9 cellular contexts compared by ENCODE assay signal in genomic region chr4:119026662-119027444, GRCh38.
DNase-seq lines count a peak whose midpoint lies in the region; ATAC-seq lines count a peak whose summit lies in the region.
"Had no signal": no experiment of that assay in that cellular context is flagged by ENCODE, and none has a peak within 500 bp of the region (broad histone marks: within the 10 kb centered on the region; RNA-seq: fewer than 3 reads in every experiment).

No MANE protein-coding gene starts in this region.

- H3K27ac Mint-ChIP-seq in activated T-helper 2 cell treated with anti-CD3 and anti-CD28 coated beads, Interferon-gamma antibody, Interleukin-2, Interleukin-4, amounts not matched to agents 10 μg/mL and 5 μg/mL and 100 μg/mL, durations not matched to agents 14 hours and 24 hours and 36 hours = no peak overlapping the region

- ATAC-seq in sciatic nerve (peak; percentile 91), GM19324 (IDR thresholded peaks at IDR 0.05; ENCODE audit: low FRiP score, unreplicated experiment) (no peak)

- no peaks in the 10 kb centered on the region for H3K36me3 Mint-ChIP-seq in activated T-helper 2 cell treated with anti-CD3 and anti-CD28 coated beads, Interferon-gamma antibody, Interleukin-2, Interleukin-4, amounts not matched to agents 10 μg/mL and 5 μg/mL and 100 μg/mL, durations not matched to agents 14 hours and 24 hours and 36 hours (ENCODE audit: low read depth)

- peaks cover 6% of the 10 kb centered on the region for H3K27me3 Mint-ChIP-seq in activated T-helper 2 cell treated with anti-CD3 and anti-CD28 coated beads, Interferon-gamma antibody, Interleukin-2, Interleukin-4, amounts not matched to agents 10 μg/mL and 5 μg/mL and 100 μg/mL, durations not matched to agents 14 hours and 24 hours and 36 hours (ENCODE audit: low read depth)

- H3K9me3 Mint-ChIP-seq in activated T-helper 2 cell treated with anti-CD3 and anti-CD28 coated beads, Interferon-gamma antibody, Interleukin-2, Interleukin-4, amounts not matched to agents 10 μg/mL and 5 μg/mL and 100 μg/mL, durations not matched to agents 14 hours and 24 hours and 36 hours = no peaks in the 10 kb centered on the region
- H3K9me3 Mint-ChIP-seq: naive B cell had no signal

- DNase-seq in EH (ENCODE audit: low read depth) = peak; percentile 87
- peak; percentile 82 for DNase-seq in amniotic epithelial cell (ENCODE audit: low read depth)
- DNase-seq in hepatic stellate cell (ENCODE audit: low spot score) = peak; percentile 45
- DNase-seq in sciatic nerve (ENCODE audit: low spot score) = peak; percentile 74
- no peak for DNase-seq in SHP77 treated with DMSO at 0.1 percent for 48 hours (lab: John Stamatoyannopoulos, UW)
- no peak for DNase-seq in activated T-helper 2 cell treated with anti-CD3 and anti-CD28 coated beads, Interferon-gamma antibody, Interleukin-2, Interleukin-4, amounts not matched to agents 10 μg/mL and 5 μg/mL and 100 μg/mL, durations not matched to agents 14 hours and 24 hours and 36 hours (ENCODE audit: low spot score)
- no peak for DNase-seq in COR-L47 (lab: John Stamatoyannopoulos, UW)
- DNase-seq: naive B cell had no signal

- intact Hi-C loops in sciatic nerve (cut with DNase I) = no loop called here
- intact Hi-C loops in activated T-helper 2 cell treated with anti-CD3 and anti-CD28 coated beads, Interferon-gamma antibody, Interleukin-2, Interleukin-4, amounts not matched to agents 10 μg/mL and 5 μg/mL and 100 μg/mL, durations not matched to agents 14 hours and 24 hours and 36 hours (cut with micrococcal nuclease) = no loop called here

- no peaks in the 10 kb centered on the region for H3K4me1 Mint-ChIP-seq in activated T-helper 2 cell treated with anti-CD3 and anti-CD28 coated beads, Interferon-gamma antibody, Interleukin-2, Interleukin-4, amounts not matched to agents 10 μg/mL and 5 μg/mL and 100 μg/mL, durations not matched to agents 14 hours and 24 hours and 36 hours (ENCODE audit: low read depth)
- H3K4me1 Mint-ChIP-seq: naive B cell had no signal

- no peak overlapping the region for H3K4me3 Mint-ChIP-seq in activated T-helper 2 cell treated with anti-CD3 and anti-CD28 coated beads, Interferon-gamma antibody, Interleukin-2, Interleukin-4, amounts not matched to agents 10 μg/mL and 5 μg/mL and 100 μg/mL, durations not matched to agents 14 hours and 24 hours and 36 hours (ENCODE audit: low read depth)
- H3K4me3 Mint-ChIP-seq: naive B cell had no signal

Comparison
In these comparisons a context has a peak if more than half of its experiments do, and no peak if none do; other contexts are left out.
1. DNase-seq: peak in EH (single experiment), amniotic epithelial cell (single experiment), hepatic stellate cell (single experiment) and sciatic nerve (single experiment); none in SHP77 treated with DMSO at 0.1 percent for 48 hours (single experiment), activated T-helper 2 cell treated with anti-CD3 and anti-CD28 coated beads, Interferon-gamma antibody, Interleukin-2, Interleukin-4, amounts not matched to agents 10 μg/mL and 5 μg/mL and 100 μg/mL, durations not matched to agents 14 hours and 24 hours and 36 hours (single experiment) and COR-L47 (single experiment).